ENCODE assay signal across 15 cellular contexts in genomic region chr16:11245222-11245737, GRCh38. TPM values are rescaled to one million over a fixed set of nuclear protein-coding genes. Genes with fewer than 3 reads are reported as not detected.
DNase-seq lines count a peak whose midpoint lies in the region; ATAC-seq and TF ChIP-seq lines count a peak whose summit lies in the region.
"Had no signal": no experiment of that assay in that cellular context is flagged by ENCODE, and none has a peak within 500 bp of the region (broad histone marks: within the 10 kb centered on the region; RNA-seq: fewer than 3 reads in every experiment).

No MANE protein-coding gene starts in this region.

- H3K36me3 ChIP-seq in DND-41 (ENCODE audit: insufficient read depth, low read length), result peaks cover 15% of the 10 kb centered on the region

- TF ChIP-seq CTCF in DND-41 (IDR thresholded peaks at IDR 0.05; ENCODE audit: borderline replicate concordance, extremely low read depth, low read length, poor library complexity, severe bottlenecking), result no peak

- DNase-seq in activated T-cell treated with anti-CD3 and anti-CD28 coated beads, Interleukin-2, amount 50 U/mL, for 24 hours, result no peak
- no peak for DNase-seq in activated T-cell treated with anti-CD3 and anti-CD28 coated beads, Interleukin-2, amount 50 U/mL, for 48 hours
- DNase-seq in DND-41, result no peak
- peak; percentile 91 for DNase-seq in NCI-H2171 treated with DMSO at 0.1 percent for 48 hours (lab: John Stamatoyannopoulos, UW)
- peak; percentile 72 for DNase-seq in left lobe of liver (ENCODE audit: low spot score)
- DNase-seq in T-helper 17 cell, result no peak
- no peak for DNase-seq in EL
- DNase-seq: KG1, NCI-H1092, NCI-H1694 treated with DMSO at 0.1 percent for 48 hours, NCI-H446, NCI-H774, PC-9 had no signal

- H3K9ac ChIP-seq in DND-41 (ENCODE audit: low read depth, low read length), result no peak overlapping the region

- no peak overlapping the region for H3K4me3 Mint-ChIP-seq in activated T-cell treated with anti-CD3 and anti-CD28 coated beads, Interleukin-2, amount 50 U/mL, for 24 hours
- H3K4me3 Mint-ChIP-seq in T-helper 17 cell, result no peak overlapping the region
- H3K4me3 Mint-ChIP-seq: B cell had no signal

- H3K4me2 ChIP-seq in DND-41 (ENCODE audit: insufficient read depth, low read length), result no peak overlapping the region
- H3K4me2 ChIP-seq: PC-9 had no signal

- peaks cover 4% of the 10 kb centered on the region for H3K79me2 ChIP-seq in DND-41 (ENCODE audit: insufficient read depth, low read length)

- H4K20me1 ChIP-seq in DND-41 (ENCODE audit: insufficient read depth, low read length), result peaks cover under 1% of the 10 kb centered on the region; the same call in 1 of the 2 replicates

- peaks cover 10% of the 10 kb centered on the region for H3K36me3 Mint-ChIP-seq in activated T-cell treated with anti-CD3 and anti-CD28 coated beads, Interleukin-2, amount 50 U/mL, for 24 hours (ENCODE audit: low read depth)
- H3K36me3 Mint-ChIP-seq in T-helper 17 cell (ENCODE audit: low read depth), result no peaks in the 10 kb centered on the region

- H3K9me3 ChIP-seq in DND-41 (ENCODE audit: insufficient read depth, low read length, severe bottlenecking) (no peaks in the 10 kb centered on the region), T-helper 17 cell (ENCODE audit: control insufficient read depth, low read length, poor library complexity, severe bottlenecking) (no peaks in the 10 kb centered on the region)

- H3K27me3 ChIP-seq in DND-41 (ENCODE audit: insufficient read depth, low read length, poor library complexity), result no peaks in the 10 kb centered on the region

- H2AFZ ChIP-seq in DND-41 (ENCODE audit: low read depth, low read length), result no peak overlapping the region
- H2AFZ ChIP-seq: PC-9 had no signal

- ATAC-seq in DND-41 (ENCODE audit: insufficient read depth, low read depth) (no peak), left lobe of liver (peak; percentile 93), T-helper 17 cell (no peak)

- no peaks in the 10 kb centered on the region for H3K27me3 Mint-ChIP-seq in activated T-cell treated with anti-CD3 and anti-CD28 coated beads, Interleukin-2, amount 50 U/mL, for 24 hours
- H3K27me3 Mint-ChIP-seq in T-helper 17 cell, result no peaks in the 10 kb centered on the region
- H3K27me3 Mint-ChIP-seq: B cell had no signal

- H3K4me1 Mint-ChIP-seq in activated T-cell treated with anti-CD3 and anti-CD28 coated beads, Interleukin-2, amount 50 U/mL, for 24 hours (ENCODE audit: low read depth), result peaks cover 46% of the 10 kb centered on the region
- peaks cover 7% of the 10 kb centered on the region for H3K4me1 Mint-ChIP-seq in T-helper 17 cell

- no peak overlapping the region for H3K4me3 ChIP-seq in DND-41 (ENCODE audit: low read depth in 1 of 2, low read length in 2 of 2)
- H3K4me3 ChIP-seq: PC-9 had no signal

- peak overlapping the region; percentile 63 for H3K27ac ChIP-seq in DND-41 (ENCODE audit: low read length)
- H3K27ac ChIP-seq: PC-9 had no signal

- H3K9me3 Mint-ChIP-seq in activated T-cell treated with anti-CD3 and anti-CD28 coated beads, Interleukin-2, amount 50 U/mL, for 24 hours, result no peaks in the 10 kb centered on the region

- H3K4me1 ChIP-seq in DND-41 (ENCODE audit: insufficient read depth, low read length), result peaks cover 62% of the 10 kb centered on the region

- peak overlapping the region; percentile 60 for H3K27ac Mint-ChIP-seq in activated T-cell treated with anti-CD3 and anti-CD28 coated beads, Interleukin-2, amount 50 U/mL, for 24 hours
- H3K27ac Mint-ChIP-seq in T-helper 17 cell, result no peak overlapping the region
- H3K27ac Mint-ChIP-seq: B cell had no signal

RNA-seq across cellular contexts. Expression of gene SOCS1, which starts 10.7 kb away (rescaled TPM):
- total RNA-seq in left lobe of liver (0.91 TPM), T-helper 17 cell (10 to 100 TPM; 42.1 to 49.5 TPM)

RNA-seq across cellular contexts. Expression of gene TNP2, which starts 23.8 kb away (rescaled TPM):
- total RNA-seq in left lobe of liver (not detected), T-helper 17 cell (not detected)
- total RNA-seq: B cell, MCF 10A, PC-9 had no signal

RNA-seq across cellular contexts. Expression of gene PRM3, which starts 28.1 kb away (rescaled TPM):
- not detected for total RNA-seq in left lobe of liver
- total RNA-seq in T-helper 17 cell, result not detected
- total RNA-seq: B cell, MCF 10A, PC-9 had no signal

RNA-seq across cellular contexts. Expression of gene PRM2, which starts 31.0 kb away (rescaled TPM):
- total RNA-seq in left lobe of liver, result not detected
- not detected for total RNA-seq in T-helper 17 cell
- total RNA-seq: B cell, MCF 10A, PC-9 had no signal

RNA-seq across cellular contexts. Expression of gene PRM1, which starts 35.9 kb away (rescaled TPM):
- total RNA-seq in left lobe of liver, result not detected
- total RNA-seq in T-helper 17 cell, result not detected
- total RNA-seq: B cell, MCF 10A, PC-9 had no signal

Comparison
In these comparisons a context has a peak if more than half of its experiments do, and no peak if none do; other contexts are left out.
1. DNase-seq: peak in NCI-H2171 treated with DMSO at 0.1 percent for 48 hours (single experiment) and left lobe of liver (single experiment); none in activated T-cell treated with anti-CD3 and anti-CD28 coated beads, Interleukin-2, amount 50 U/mL, for 24 hours (single experiment), activated T-cell treated with anti-CD3 and anti-CD28 coated beads, Interleukin-2, amount 50 U/mL, for 48 hours (0 of 2), DND-41 (single experiment), T-helper 17 cell (0 of 3) and EL (single experiment).
2. RNA of gene SOCS1, which starts 10.7 kb away (total RNA-seq): 42.1 to 49.5 TPM in T-helper 17 cell; 0.91 TPM in left lobe of liver (single experiment); every median in the first group is over 10 times any median in the second.